In genomic region chr17:14953405-14953804, GRCh38 we compare ENCODE assay signal across 26 cellular contexts.
"Had no signal": no experiment of that assay in that cellular context is flagged by ENCODE, and none has a peak within 500 bp of the region (broad histone marks: within the 10 kb centered on the region; RNA-seq: fewer than 3 reads in every experiment).

No MANE protein-coding gene starts in this region.

- H3K9me3 ChIP-seq: stomach, suprapubic skin, testis, thoracic aorta, thyroid gland, tibial artery, tibial nerve, transverse colon, upper lobe of left lung, upper lobe of right lung, uterus, vagina had no signal

- H3K27ac ChIP-seq: stomach, suprapubic skin, testis, thoracic aorta, thyroid gland, tibial artery, tibial nerve, transverse colon, upper lobe of left lung, upper lobe of right lung, uterus, vagina had no signal

- ATAC-seq: stimulated activated effector memory CD8-positive, alpha-beta T cell treated with anti-CD3 and anti-CD28 coated beads, Interleukin-12 subunit alpha, Interleukin-12 subunit beta, amount 100 ng/mL, for 72 hours; stimulated activated memory B cell treated with anti-CD40 and anti-IgM and Interleukin-4, amounts not matched to agents 10 μg/mL and 1 μg/mL and 100 μg/mL, for 72 hours; stimulated activated naive B cell treated with anti-CD40 and anti-IgM and Interleukin-4, amounts not matched to agents 10 μg/mL and 1 μg/mL and 100 μg/mL, for 72 hours; stimulated activated naive CD8-positive, alpha-beta T cell treated with anti-CD3 and anti-CD28 coated beads, Interleukin-15, amount 100 ng/mL, for 72 hours; stimulated activated naive CD8-positive, alpha-beta T cell treated with anti-CD3 and anti-CD28 coated beads, Interleukin-15, Interleukin-2, amounts not matched to agents 100 U/mL and 50 U/mL, for 24 hours; upper lobe of right lung had no signal

- H3K4me1 ChIP-seq: stomach, suprapubic skin, testis, thyroid gland, tibial artery, tibial nerve, transverse colon, upper lobe of left lung, upper lobe of right lung, uterus, vagina had no signal

- DNase-seq: stimulated activated CD4-positive, alpha-beta T cell treated with anti-CD3 and anti-CD28 coated beads, Interleukin-2, amount 100 ng/mL, for 48 hours; stimulated activated CD4-positive, alpha-beta T cell treated with anti-CD3 and anti-CD28 coated beads, Interleukin-4, amount 100 ng/mL, for 1 hour; stimulated activated CD4-positive, alpha-beta T cell treated with anti-CD3 and anti-CD28 coated beads, Interleukin-4, amount 100 ng/mL, for 24 hours; stimulated activated CD4-positive, alpha-beta T cell treated with anti-CD3 and anti-CD28 coated beads, Interleukin-4, amount 100 ng/mL, for 4 hours; stimulated activated CD8-positive, alpha-beta memory T cell treated with anti-CD3 and anti-CD28 coated beads, Interleukin-4, amount 100 ng/mL, for 48 hours; stimulated activated naive B cell treated with anti-CD40 and anti-IgM and Interleukin-4, amounts not matched to agents 10 μg/mL and 1 μg/mL and 100 μg/mL, for 72 hours; stimulated activated naive CD4-positive, alpha-beta T cell; stimulated activated naive CD4-positive, alpha-beta T cell treated with Interleukin-2 at 50 U/mL for 16 hours; stimulated activated naive CD8-positive, alpha-beta T cell treated with anti-CD3 and anti-CD28 coated beads, Interleukin-15, amount 100 ng/mL, for 72 hours; stimulated activated naive CD8-positive, alpha-beta T cell treated with anti-CD3 and anti-CD28 coated beads, Interleukin-15, Interleukin-2, amounts not matched to agents 100 U/mL and 50 U/mL, for 24 hours; stomach; substantia nigra; testis; thyroid gland; tibial artery; transverse colon; trophoblast cell; upper lobe of left lung; upper lobe of right lung; uterus had no signal

- H3K4me3 ChIP-seq: stomach, suprapubic skin, testis, thoracic aorta, thyroid gland, tibial artery, tibial nerve, transverse colon, upper lobe of left lung, upper lobe of right lung, uterus, vagina had no signal

- H3K27me3 ChIP-seq: stomach, testis, thyroid gland, tibial artery, tibial nerve, transverse colon, upper lobe of left lung, upper lobe of right lung, uterus, vagina had no signal

- H3K36me3 ChIP-seq: stomach, suprapubic skin, thoracic aorta, thyroid gland, tibial artery, tibial nerve, transverse colon, upper lobe of left lung, upper lobe of right lung, uterus, vagina had no signal
